15 cellular contexts compared by ENCODE assay signal in genomic region chr5:52674815-52675545, GRCh38.
DNase-seq lines count a peak whose midpoint lies in the region; ATAC-seq, FAIRE-seq and TF ChIP-seq lines count a peak whose summit lies in the region.
"Had no signal": no experiment of that assay in that cellular context is flagged by ENCODE, and none has a peak within 500 bp of the region (broad histone marks: within the 10 kb centered on the region; RNA-seq: fewer than 3 reads in every experiment).

No MANE protein-coding gene starts in this region.

- H3K36me3 ChIP-seq in skeletal muscle tissue (ENCODE audit: control insufficient read depth in 3 of 3, insufficient read depth in 3 of 3, low read length in 3 of 3): no peaks in the 10 kb centered on the region
- H3K36me3 ChIP-seq: HAP-1, prostate gland, suprapubic skin had no signal

- H3K27me3 ChIP-seq in skeletal muscle tissue (ENCODE audit: control insufficient read depth in 3 of 3, insufficient read depth in 3 of 3, low read length in 3 of 3): no peaks in the 10 kb centered on the region
- H3K27me3 ChIP-seq: hepatocyte, suprapubic skin had no signal

- no peak overlapping the region for H3K9ac ChIP-seq in skeletal muscle tissue (ENCODE audit: low read depth in 1 of 3, low read length in 3 of 3)

- FAIRE-seq in H54 (lab: Jason Lieb, UNC): peak; percentile 79

- no peaks in the 10 kb centered on the region for H3K4me1 ChIP-seq in skeletal muscle tissue (ENCODE audit: control insufficient read depth in 3 of 3, insufficient read depth in 3 of 3, low read length in 3 of 3)
- H3K4me1 ChIP-seq: HAP-1, prostate gland, suprapubic skin had no signal

- no peak overlapping the region for H3K4me3 ChIP-seq in fibroblast of pulmonary artery (replicated peaks; ENCODE audit: low read depth, low read length)
- no peak overlapping the region for H3K4me3 ChIP-seq in skeletal muscle tissue (ENCODE audit: low read length in 3 of 3)
- H3K4me3 ChIP-seq: HAP-1, hepatocyte, prostate gland, suprapubic skin had no signal

- TF ChIP-seq CTCF in fibroblast of pulmonary artery (IDR thresholded peaks at IDR 0.05; ENCODE audit: low read length, missing control alignments): no peak

- peak; percentile 96 for ATAC-seq in SK-N-SH treated with all-trans-retinoic acid at 6 μM for 48 hours

- H3K9me3 ChIP-seq in skeletal muscle tissue (ENCODE audit: control insufficient read depth in 3 of 3, low read length in 3 of 3): no peaks in the 10 kb centered on the region
- H3K9me3 ChIP-seq: HAP-1, prostate gland, suprapubic skin had no signal

- DNase-seq in H54 (ENCODE audit: insufficient read length, low spot score): no peak
- peak; percentile 56 for DNase-seq in fibroblast of pulmonary artery (ENCODE audit: low read depth)
- no peak for DNase-seq in NCI-H2171 treated with DMSO at 0.1 percent for 48 hours (lab: John Stamatoyannopoulos, UW)
- no peak for DNase-seq in GM19240 (ENCODE audit: insufficient read length, low spot score)
- DNase-seq in substantia nigra (lab: John Stamatoyannopoulos, UW): no peak
- DNase-seq: activated CD4-positive, alpha-beta T cell treated with anti-CD3 and anti-CD28 coated beads, Interleukin-2, amount 50 U/mL, for 48 hours; activated gamma-delta T cell; Karpas-422; mesendoderm had no signal

- no peak for TF ChIP-seq POLR2A in H54 (IDR thresholded peaks at IDR 0.05; ENCODE audit: low read depth, low read length)

- H3K27ac ChIP-seq in skeletal muscle tissue (ENCODE audit: low read depth, low read length): peak overlapping the region; percentile 12
- no peak overlapping the region for H3K27ac ChIP-seq in substantia nigra (ENCODE audit: low read depth, low read length, poor library complexity, severe bottlenecking)
- H3K27ac ChIP-seq: hepatocyte, prostate gland, suprapubic skin had no signal

TF ChIP-seq in SK-N-SH treated with all-trans-retinoic acid at 6 μM for 48 hours, 23 proteins besides CTCF, POLR2A, EP300 and RAD21:
- TF ChIP-seq ISL1 (CRISPR knock-in tag; IDR thresholded peaks at IDR 0.05) (peak; percentile 75), PATZ1 (CRISPR knock-in tag; IDR thresholded peaks at IDR 0.05; ENCODE audit: borderline replicate concordance) (no peak), ZC3H10 (CRISPR knock-in tag; IDR thresholded peaks at IDR 0.05) (no peak), TOX (CRISPR knock-in tag; IDR thresholded peaks at IDR 0.05; ENCODE audit: borderline replicate concordance) (peak; percentile 77; the same call in 1 of the 2 replicates), TCF4 (CRISPR knock-in tag; IDR thresholded peaks at IDR 0.05; ENCODE audit: borderline replicate concordance) (no peak), OSR1 (CRISPR knock-in tag; IDR thresholded peaks at IDR 0.05) (no peak), POU6F1 (CRISPR knock-in tag; IDR thresholded peaks at IDR 0.05; ENCODE audit: borderline replicate concordance, low read depth) (no peak), PPARA (CRISPR knock-in tag; IDR thresholded peaks at IDR 0.05; ENCODE audit: borderline replicate concordance) (no peak), CSRNP3 (CRISPR knock-in tag; IDR thresholded peaks at IDR 0.05) (no peak), ZNF70 (CRISPR knock-in tag; IDR thresholded peaks at IDR 0.05) (no peak), ESRRG (CRISPR knock-in tag; IDR thresholded peaks at IDR 0.05) (no peak), GLIS3 (CRISPR knock-in tag; IDR thresholded peaks at IDR 0.05) (no peak), RARB (CRISPR knock-in tag; IDR thresholded peaks at IDR 0.05) (no peak), BACH2 (CRISPR knock-in tag; IDR thresholded peaks at IDR 0.05; ENCODE audit: borderline replicate concordance) (no peak), ZFP3 (CRISPR knock-in tag; IDR thresholded peaks at IDR 0.05) (no peak)
